ENCODE assay signal across 25 cellular contexts in the genomic region with DNA sequence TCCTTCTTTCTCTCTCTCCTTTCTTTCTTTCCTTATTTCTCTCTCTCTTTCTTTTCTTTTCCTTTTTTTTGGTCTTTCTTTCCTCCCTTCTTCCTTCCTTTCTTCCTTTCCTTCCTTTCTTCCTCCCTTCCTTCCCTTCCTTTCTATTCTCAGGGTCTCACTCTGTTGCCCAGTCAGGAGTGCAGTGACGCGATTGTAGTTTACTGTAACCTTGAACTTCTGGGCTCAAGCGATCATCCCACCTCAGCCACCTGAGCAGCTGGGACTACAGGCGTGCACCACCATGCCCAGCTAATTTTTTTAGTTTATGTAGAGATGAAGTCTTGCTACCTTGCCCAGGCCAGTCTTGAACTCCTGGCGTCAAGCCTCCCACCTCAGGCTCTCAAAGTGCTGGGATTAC.
"Had no signal": no experiment of that assay in that cellular context is flagged by ENCODE, and none has a peak within 500 bp of the region (broad histone marks: within the 10 kb centered on the region; RNA-seq: fewer than 3 reads in every experiment).

No MANE protein-coding gene starts in this region.

- H3K27ac ChIP-seq: esophagus muscularis mucosa, foreskin keratinocyte, heart right ventricle, left lung, neural progenitor cell, prostate gland, skin epidermis, spleen, thoracic aorta, tibial nerve, upper lobe of right lung, uterus had no signal

- H3K4me3 ChIP-seq: esophagus muscularis mucosa, heart right ventricle, left lung, neural progenitor cell, prostate gland, skin epidermis, spleen, thoracic aorta, tibial nerve, upper lobe of right lung, uterus had no signal

- H3K27me3 ChIP-seq: esophagus muscularis mucosa, foreskin keratinocyte, heart right ventricle, left lung, neural progenitor cell, spleen, tibial nerve, upper lobe of right lung, uterus had no signal

- H3K27ac Mint-ChIP-seq: dendritic cell treated with granulocyte-macrophage colony-stimulating factor and Interleukin-4, amounts not matched to agents 40 ng/mL and 50 ng/mL, for 4 days; nephron; neural progenitor cell; stimulated activated memory B cell treated with anti-CD40 and anti-IgM and Interleukin-4, amounts not matched to agents 10 μg/mL and 1 μg/mL and 100 μg/mL, for 72 hours had no signal

- H3K4me1 ChIP-seq: foreskin keratinocyte, upper lobe of right lung, uterus had no signal

- DNase-seq: effector CD8-positive, alpha-beta T cell; foreskin keratinocyte; glutamatergic neuron; heart right ventricle; hippocampal formation; left cardiac atrium; left lung; mesendoderm; midbrain; naive thymus-derived CD4-positive, alpha-beta T cell; right cardiac atrium; spleen; stimulated activated CD4-positive, alpha-beta T cell treated with anti-CD3 and anti-CD28 coated beads, Interleukin-4, amount 100 ng/mL, for 4 hours; stimulated activated naive CD8-positive, alpha-beta T cell treated with anti-CD3 and anti-CD28 coated beads, Interleukin-15, Interleukin-2, amounts not matched to agents 100 U/mL and 50 U/mL, for 24 hours; upper lobe of right lung; uterus had no signal

- H3K36me3 ChIP-seq: esophagus muscularis mucosa, heart right ventricle, left lung, neural progenitor cell, prostate gland, spleen, thoracic aorta, tibial nerve, upper lobe of right lung, uterus had no signal

- ATAC-seq: foreskin keratinocyte; heart right ventricle; left cardiac atrium; left lung; naive thymus-derived CD4-positive, alpha-beta T cell; right cardiac atrium; stimulated activated memory B cell treated with anti-CD40 and anti-IgM and Interleukin-4, amounts not matched to agents 10 μg/mL and 1 μg/mL and 100 μg/mL, for 72 hours; stimulated activated naive CD8-positive, alpha-beta T cell treated with anti-CD3 and anti-CD28 coated beads, Interleukin-15, Interleukin-2, amounts not matched to agents 100 U/mL and 50 U/mL, for 24 hours; upper lobe of right lung had no signal

- H3K4me3 Mint-ChIP-seq: dendritic cell treated with granulocyte-macrophage colony-stimulating factor and Interleukin-4, amounts not matched to agents 40 ng/mL and 50 ng/mL, for 4 days; naive thymus-derived CD4-positive, alpha-beta T cell; nephron; neural progenitor cell; stimulated activated memory B cell treated with anti-CD40 and anti-IgM and Interleukin-4, amounts not matched to agents 10 μg/mL and 1 μg/mL and 100 μg/mL, for 72 hours had no signal

- H3K27me3 Mint-ChIP-seq: naive thymus-derived CD4-positive, alpha-beta T cell; stimulated activated memory B cell treated with anti-CD40 and anti-IgM and Interleukin-4, amounts not matched to agents 10 μg/mL and 1 μg/mL and 100 μg/mL, for 72 hours had no signal

- H3K36me3 Mint-ChIP-seq: naive thymus-derived CD4-positive, alpha-beta T cell; neural progenitor cell; stimulated activated memory B cell treated with anti-CD40 and anti-IgM and Interleukin-4, amounts not matched to agents 10 μg/mL and 1 μg/mL and 100 μg/mL, for 72 hours had no signal

- H3K9me3 ChIP-seq: esophagus muscularis mucosa, heart right ventricle, left lung, prostate gland, spleen, thoracic aorta, tibial nerve, upper lobe of right lung, uterus had no signal

- H3K9me3 Mint-ChIP-seq: dendritic cell treated with granulocyte-macrophage colony-stimulating factor and Interleukin-4, amounts not matched to agents 40 ng/mL and 50 ng/mL, for 4 days; nephron; neural progenitor cell; stimulated activated memory B cell treated with anti-CD40 and anti-IgM and Interleukin-4, amounts not matched to agents 10 μg/mL and 1 μg/mL and 100 μg/mL, for 72 hours had no signal

- H3K9ac ChIP-seq: neural progenitor cell had no signal
